Comparison of ENCODE assay signal across 1 cellular context in the genomic region with DNA sequence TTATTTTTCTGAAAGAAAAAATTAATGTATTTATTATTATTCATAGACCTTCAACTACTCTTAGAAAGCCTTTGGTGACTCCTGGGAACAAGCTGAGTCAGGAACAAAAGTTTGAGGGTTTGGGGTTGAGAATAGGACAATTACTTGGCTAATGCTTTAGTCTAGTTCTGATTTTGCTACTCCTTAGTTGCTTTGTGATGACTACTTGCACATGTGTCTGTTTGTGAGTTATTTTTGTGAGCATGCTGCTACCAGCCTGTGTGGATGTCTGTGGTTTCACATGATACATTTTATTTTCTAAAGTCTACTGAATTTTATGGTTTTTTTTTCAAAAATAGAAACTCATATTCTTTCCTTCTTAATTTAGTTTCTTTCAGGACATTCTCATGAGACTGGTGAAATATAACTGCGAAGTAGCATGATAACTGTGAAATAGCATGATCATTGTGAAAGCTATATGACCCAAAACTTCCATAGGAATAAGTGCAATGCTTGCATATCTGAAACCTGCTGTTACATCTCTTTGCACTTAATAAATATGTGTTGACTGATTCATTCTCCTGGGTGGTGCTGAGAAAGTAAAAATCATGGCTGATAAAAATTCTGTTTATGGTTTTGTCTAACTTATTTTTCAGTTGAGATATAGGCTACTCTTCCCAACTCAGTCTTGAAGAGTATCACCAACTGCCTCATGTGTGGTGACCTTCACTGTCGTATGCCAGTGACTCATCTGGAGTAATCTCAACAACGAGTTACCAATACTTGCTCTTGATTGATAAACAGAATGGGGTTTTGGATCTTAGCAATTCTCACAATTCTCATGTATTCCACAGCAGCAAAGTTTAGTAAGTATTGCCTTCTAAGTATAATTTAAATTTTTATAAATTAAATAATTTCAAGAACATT.
TF ChIP-seq lines count a peak whose summit lies in the region.

No MANE protein-coding gene starts in this region.

TF ChIP-seq in K562, 482 proteins besides CTCF, POLR2A, EP300 and RAD21 (continued from another document and continues in another):
- TF ChIP-seq, protein P1, sequence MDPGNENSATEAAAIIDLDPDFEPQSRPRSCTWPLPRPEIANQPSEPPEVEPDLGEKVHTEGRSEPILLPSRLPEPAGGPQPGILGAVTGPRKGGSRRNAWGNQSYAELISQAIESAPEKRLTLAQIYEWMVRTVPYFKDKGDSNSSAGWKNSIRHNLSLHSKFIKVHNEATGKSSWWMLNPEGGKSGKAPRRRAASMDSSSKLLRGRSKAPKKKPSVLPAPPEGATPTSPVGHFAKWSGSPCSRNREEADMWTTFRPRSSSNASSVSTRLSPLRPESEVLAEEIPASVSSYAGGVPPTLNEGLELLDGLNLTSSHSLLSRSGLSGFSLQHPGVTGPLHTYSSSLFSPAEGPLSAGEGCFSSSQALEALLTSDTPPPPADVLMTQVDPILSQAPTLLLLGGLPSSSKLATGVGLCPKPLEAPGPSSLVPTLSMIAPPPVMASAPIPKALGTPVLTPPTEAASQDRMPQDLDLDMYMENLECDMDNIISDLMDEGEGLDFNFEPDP (CRISPR knock-in tag; IDR thresholded peaks at IDR 0.05), result no peak
- TF ChIP-seq, protein P2, sequence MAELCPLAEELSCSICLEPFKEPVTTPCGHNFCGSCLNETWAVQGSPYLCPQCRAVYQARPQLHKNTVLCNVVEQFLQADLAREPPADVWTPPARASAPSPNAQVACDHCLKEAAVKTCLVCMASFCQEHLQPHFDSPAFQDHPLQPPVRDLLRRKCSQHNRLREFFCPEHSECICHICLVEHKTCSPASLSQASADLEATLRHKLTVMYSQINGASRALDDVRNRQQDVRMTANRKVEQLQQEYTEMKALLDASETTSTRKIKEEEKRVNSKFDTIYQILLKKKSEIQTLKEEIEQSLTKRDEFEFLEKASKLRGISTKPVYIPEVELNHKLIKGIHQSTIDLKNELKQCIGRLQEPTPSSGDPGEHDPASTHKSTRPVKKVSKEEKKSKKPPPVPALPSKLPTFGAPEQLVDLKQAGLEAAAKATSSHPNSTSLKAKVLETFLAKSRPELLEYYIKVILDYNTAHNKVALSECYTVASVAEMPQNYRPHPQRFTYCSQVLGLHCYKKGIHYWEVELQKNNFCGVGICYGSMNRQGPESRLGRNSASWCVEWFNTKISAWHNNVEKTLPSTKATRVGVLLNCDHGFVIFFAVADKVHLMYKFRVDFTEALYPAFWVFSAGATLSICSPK (IDR thresholded peaks at IDR 0.05; ENCODE audit: borderline replicate concordance), result no peak
- TF ChIP-seq ZNF134 (CRISPR knock-in tag; conservative IDR thresholded peaks at IDR 0.05) (no peak), PML (IDR thresholded peaks at IDR 0.05; ENCODE audit: low read length) (no peak), ZNF431 (CRISPR knock-in tag; IDR thresholded peaks at IDR 0.05) (no peak), ZNF766 (CRISPR knock-in tag; conservative IDR thresholded peaks at IDR 0.05) (peak; percentile 44; the same call in 1 of the 2 replicates), NR2C1 (IDR thresholded peaks at IDR 0.05) (no peak), NR2C1 (tag; IDR thresholded peaks at IDR 0.05) (peak; percentile 29; the same call in 1 of the 2 replicates), ZZZ3 (IDR thresholded peaks at IDR 0.05) (no peak), TRIM24 (IDR thresholded peaks at IDR 0.05) (peak in 1 of 2 experiments; percentile 21; a peak in 1 of 4 replicates), JUND (IDR thresholded peaks at IDR 0.05; ENCODE audit: borderline replicate concordance, low read depth, low read length) (peak; percentile 85), JUND (tag; IDR thresholded peaks at IDR 0.05; ENCODE audit: borderline replicate concordance, low read depth, low read length) (peak; percentile 76; the same call in 1 of the 3 replicates), ZFP30 (CRISPR knock-in tag; IDR thresholded peaks at IDR 0.05; ENCODE audit: borderline replicate concordance) (no peak), TEAD4 (IDR thresholded peaks at IDR 0.05; ENCODE audit: low read length) (peak; percentile 68; the same call in 1 of the 2 replicates), TEAD4 (CRISPR knock-in tag; IDR thresholded peaks at IDR 0.05; ENCODE audit: borderline replicate concordance) (no peak), FOXK1 (CRISPR knock-in tag; IDR thresholded peaks at IDR 0.05; ENCODE audit: borderline replicate concordance) (no peak), TAL1 (IDR thresholded peaks at IDR 0.05) (no peak), MAFG (tag; conservative IDR thresholded peaks at IDR 0.05) (peak; percentile 70), NCOR1 (IDR thresholded peaks at IDR 0.05) (peak; percentile 30; the same call in 1 of the 2 replicates), L3MBTL2 (IDR thresholded peaks at IDR 0.05) (no peak), CREM (IDR thresholded peaks at IDR 0.05; ENCODE audit: low read depth) (peak; percentile 42; the same call in 1 of the 2 replicates), MAFK (IDR thresholded peaks at IDR 0.05; ENCODE audit: low read length) (peak; percentile 42; the same call in 1 of the 2 replicates), IRF2 (CRISPR knock-in tag; IDR thresholded peaks at IDR 0.05) (no peak), KAT8 (IDR thresholded peaks at IDR 0.05; ENCODE audit: low read depth) (no peak), ARHGAP35 (IDR thresholded peaks at IDR 0.05; ENCODE audit: partially characterized antibody) (no peak), KDM1A (IDR thresholded peaks at IDR 0.05) (peak; percentile 47 to 72; a peak in 3 of 4 replicates), ZKSCAN3 (CRISPR knock-in tag; IDR thresholded peaks at IDR 0.05) (no peak), HCFC1 (IDR thresholded peaks at IDR 0.05; ENCODE audit: low read depth, low read length) (no peak), CAMTA2 (CRISPR knock-in tag; conservative IDR thresholded peaks at IDR 0.05) (no peak), JUN (IDR thresholded peaks at IDR 0.05; ENCODE audit: borderline replicate concordance, low read depth, low read length) (peak; percentile 60; the same call in 1 of the 2 replicates), JUN (CRISPR knock-in tag; IDR thresholded peaks at IDR 0.05; ENCODE audit: borderline replicate concordance) (no peak), TCF3 (CRISPR knock-in tag; IDR thresholded peaks at IDR 0.05) (peak; percentile 63), KLF16 (IDR thresholded peaks at IDR 0.05) (no peak), FOSL1 (tag; conservative IDR thresholded peaks at IDR 0.05) (peak; percentile 77), RCOR1 (IDR thresholded peaks at IDR 0.05; ENCODE audit: borderline replicate concordance in 1 of 2, low read depth in 2 of 2, low read length in 2 of 2) (peak in 1 of 2 experiments; percentile 34; a peak in 1 of 4 replicates), ZNF79 (CRISPR knock-in tag; IDR thresholded peaks at IDR 0.05; ENCODE audit: low read depth) (no peak), TBL1XR1 (IDR thresholded peaks at IDR 0.05; ENCODE audit: low read length in 2 of 2) (peak in 1 of 2 experiments; percentile 27; a peak in 1 of 4 replicates), ZNF696 (CRISPR knock-in tag; conservative IDR thresholded peaks at IDR 0.05) (no peak), STAT5A (IDR thresholded peaks at IDR 0.05; ENCODE audit: borderline replicate concordance, low read length) (no peak), YBX1 (IDR thresholded peaks at IDR 0.05) (no peak), SRSF1 (IDR thresholded peaks at IDR 0.05; ENCODE audit: low read depth, low read length) (no peak), CCAR2 (IDR thresholded peaks at IDR 0.05; ENCODE audit: low read depth, low read length) (no peak), ESRRA (IDR thresholded peaks at IDR 0.05; ENCODE audit: borderline replicate concordance, low read depth) (peak; percentile 38; the same call in 1 of the 2 replicates), FIP1L1 (IDR thresholded peaks at IDR 0.05; ENCODE audit: low read depth, low read length, poor library complexity, severe bottlenecking) (no peak), NFIC (IDR thresholded peaks at IDR 0.05) (no peak)
- TF ChIP-seq, protein P3, sequence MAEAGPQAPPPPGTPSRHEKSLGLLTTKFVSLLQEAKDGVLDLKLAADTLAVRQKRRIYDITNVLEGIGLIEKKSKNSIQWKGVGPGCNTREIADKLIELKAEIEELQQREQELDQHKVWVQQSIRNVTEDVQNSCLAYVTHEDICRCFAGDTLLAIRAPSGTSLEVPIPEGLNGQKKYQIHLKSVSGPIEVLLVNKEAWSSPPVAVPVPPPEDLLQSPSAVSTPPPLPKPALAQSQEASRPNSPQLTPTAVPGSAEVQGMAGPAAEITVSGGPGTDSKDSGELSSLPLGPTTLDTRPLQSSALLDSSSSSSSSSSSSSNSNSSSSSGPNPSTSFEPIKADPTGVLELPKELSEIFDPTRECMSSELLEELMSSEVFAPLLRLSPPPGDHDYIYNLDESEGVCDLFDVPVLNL (CRISPR knock-in tag; IDR thresholded peaks at IDR 0.05; ENCODE audit: low read depth), result no peak
- TF ChIP-seq, protein P4, sequence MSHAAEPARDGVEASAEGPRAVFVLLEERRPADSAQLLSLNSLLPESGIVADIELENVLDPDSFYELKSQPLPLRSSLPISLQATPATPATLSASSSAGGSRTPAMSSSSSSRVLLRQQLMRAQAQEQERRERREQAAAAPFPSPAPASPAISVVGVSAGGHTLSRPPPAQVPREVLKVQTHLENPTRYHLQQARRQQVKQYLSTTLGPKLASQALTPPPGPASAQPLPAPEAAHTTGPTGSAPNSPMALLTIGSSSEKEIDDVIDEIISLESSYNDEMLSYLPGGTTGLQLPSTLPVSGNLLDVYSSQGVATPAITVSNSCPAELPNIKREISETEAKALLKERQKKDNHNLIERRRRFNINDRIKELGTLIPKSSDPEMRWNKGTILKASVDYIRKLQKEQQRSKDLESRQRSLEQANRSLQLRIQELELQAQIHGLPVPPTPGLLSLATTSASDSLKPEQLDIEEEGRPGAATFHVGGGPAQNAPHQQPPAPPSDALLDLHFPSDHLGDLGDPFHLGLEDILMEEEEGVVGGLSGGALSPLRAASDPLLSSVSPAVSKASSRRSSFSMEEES (CRISPR knock-in tag; IDR thresholded peaks at IDR 0.05), result no peak
- TF ChIP-seq, protein P5, sequence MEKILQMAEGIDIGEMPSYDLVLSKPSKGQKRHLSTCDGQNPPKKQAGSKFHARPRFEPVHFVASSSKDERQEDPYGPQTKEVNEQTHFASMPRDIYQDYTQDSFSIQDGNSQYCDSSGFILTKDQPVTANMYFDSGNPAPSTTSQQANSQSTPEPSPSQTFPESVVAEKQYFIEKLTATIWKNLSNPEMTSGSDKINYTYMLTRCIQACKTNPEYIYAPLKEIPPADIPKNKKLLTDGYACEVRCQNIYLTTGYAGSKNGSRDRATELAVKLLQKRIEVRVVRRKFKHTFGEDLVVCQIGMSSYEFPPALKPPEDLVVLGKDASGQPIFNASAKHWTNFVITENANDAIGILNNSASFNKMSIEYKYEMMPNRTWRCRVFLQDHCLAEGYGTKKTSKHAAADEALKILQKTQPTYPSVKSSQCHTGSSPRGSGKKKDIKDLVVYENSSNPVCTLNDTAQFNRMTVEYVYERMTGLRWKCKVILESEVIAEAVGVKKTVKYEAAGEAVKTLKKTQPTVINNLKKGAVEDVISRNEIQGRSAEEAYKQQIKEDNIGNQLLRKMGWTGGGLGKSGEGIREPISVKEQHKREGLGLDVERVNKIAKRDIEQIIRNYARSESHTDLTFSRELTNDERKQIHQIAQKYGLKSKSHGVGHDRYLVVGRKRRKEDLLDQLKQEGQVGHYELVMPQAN (IDR thresholded peaks at IDR 0.05; ENCODE audit: borderline replicate concordance), result no peak
- TF ChIP-seq, protein P6, sequence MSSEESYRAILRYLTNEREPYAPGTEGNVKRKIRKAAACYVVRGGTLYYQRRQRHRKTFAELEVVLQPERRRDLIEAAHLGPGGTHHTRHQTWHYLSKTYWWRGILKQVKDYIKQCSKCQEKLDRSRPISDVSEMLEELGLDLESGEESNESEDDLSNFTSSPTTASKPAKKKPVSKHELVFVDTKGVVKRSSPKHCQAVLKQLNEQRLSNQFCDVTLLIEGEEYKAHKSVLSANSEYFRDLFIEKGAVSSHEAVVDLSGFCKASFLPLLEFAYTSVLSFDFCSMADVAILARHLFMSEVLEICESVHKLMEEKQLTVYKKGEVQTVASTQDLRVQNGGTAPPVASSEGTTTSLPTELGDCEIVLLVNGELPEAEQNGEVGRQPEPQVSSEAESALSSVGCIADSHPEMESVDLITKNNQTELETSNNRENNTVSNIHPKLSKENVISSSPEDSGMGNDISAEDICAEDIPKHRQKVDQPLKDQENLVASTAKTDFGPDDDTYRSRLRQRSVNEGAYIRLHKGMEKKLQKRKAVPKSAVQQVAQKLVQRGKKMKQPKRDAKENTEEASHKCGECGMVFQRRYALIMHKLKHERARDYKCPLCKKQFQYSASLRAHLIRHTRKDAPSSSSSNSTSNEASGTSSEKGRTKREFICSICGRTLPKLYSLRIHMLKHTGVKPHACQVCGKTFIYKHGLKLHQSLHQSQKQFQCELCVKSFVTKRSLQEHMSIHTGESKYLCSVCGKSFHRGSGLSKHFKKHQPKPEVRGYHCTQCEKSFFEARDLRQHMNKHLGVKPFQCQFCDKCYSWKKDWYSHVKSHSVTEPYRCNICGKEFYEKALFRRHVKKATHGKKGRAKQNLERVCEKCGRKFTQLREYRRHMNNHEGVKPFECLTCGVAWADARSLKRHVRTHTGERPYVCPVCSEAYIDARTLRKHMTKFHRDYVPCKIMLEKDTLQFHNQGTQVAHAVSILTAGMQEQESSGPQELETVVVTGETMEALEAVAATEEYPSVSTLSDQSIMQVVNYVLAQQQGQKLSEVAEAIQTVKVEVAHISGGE (CRISPR knock-in tag; IDR thresholded peaks at IDR 0.05), result no peak
- TF ChIP-seq, protein P7, sequence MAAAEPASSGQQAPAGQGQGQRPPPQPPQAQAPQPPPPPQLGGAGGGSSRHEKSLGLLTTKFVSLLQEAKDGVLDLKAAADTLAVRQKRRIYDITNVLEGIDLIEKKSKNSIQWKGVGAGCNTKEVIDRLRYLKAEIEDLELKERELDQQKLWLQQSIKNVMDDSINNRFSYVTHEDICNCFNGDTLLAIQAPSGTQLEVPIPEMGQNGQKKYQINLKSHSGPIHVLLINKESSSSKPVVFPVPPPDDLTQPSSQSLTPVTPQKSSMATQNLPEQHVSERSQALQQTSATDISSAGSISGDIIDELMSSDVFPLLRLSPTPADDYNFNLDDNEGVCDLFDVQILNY (CRISPR knock-in tag; IDR thresholded peaks at IDR 0.05), result no peak
- TF ChIP-seq, protein P8, sequence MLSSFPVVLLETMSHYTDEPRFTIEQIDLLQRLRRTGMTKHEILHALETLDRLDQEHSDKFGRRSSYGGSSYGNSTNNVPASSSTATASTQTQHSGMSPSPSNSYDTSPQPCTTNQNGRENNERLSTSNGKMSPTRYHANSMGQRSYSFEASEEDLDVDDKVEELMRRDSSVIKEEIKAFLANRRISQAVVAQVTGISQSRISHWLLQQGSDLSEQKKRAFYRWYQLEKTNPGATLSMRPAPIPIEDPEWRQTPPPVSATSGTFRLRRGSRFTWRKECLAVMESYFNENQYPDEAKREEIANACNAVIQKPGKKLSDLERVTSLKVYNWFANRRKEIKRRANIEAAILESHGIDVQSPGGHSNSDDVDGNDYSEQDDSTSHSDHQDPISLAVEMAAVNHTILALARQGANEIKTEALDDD (IDR thresholded peaks at IDR 0.05), result peak; percentile 95
- TF ChIP-seq, protein P9, sequence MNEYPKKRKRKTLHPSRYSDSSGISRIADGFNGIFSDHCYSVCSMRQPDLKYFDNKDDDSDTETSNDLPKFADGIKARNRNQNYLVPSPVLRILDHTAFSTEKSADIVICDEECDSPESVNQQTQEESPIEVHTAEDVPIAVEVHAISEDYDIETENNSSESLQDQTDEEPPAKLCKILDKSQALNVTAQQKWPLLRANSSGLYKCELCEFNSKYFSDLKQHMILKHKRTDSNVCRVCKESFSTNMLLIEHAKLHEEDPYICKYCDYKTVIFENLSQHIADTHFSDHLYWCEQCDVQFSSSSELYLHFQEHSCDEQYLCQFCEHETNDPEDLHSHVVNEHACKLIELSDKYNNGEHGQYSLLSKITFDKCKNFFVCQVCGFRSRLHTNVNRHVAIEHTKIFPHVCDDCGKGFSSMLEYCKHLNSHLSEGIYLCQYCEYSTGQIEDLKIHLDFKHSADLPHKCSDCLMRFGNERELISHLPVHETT (CRISPR knock-in tag; conservative IDR thresholded peaks at IDR 0.05 in 1 of 2, IDR thresholded peaks at IDR 0.05 in 1 of 2), result peak in 1 of 2 experiments; percentile 56; a peak in 1 of 4 replicates
